In genomic region chr6:157381631-157382621, GRCh38 we compare ENCODE assay signal across 8 cellular contexts. TPM values are rescaled to one million over a fixed set of nuclear protein-coding genes. Genes with fewer than 3 reads are reported as not detected.
DNase-seq lines count a peak whose midpoint lies in the region; ATAC-seq, FAIRE-seq and TF ChIP-seq lines count a peak whose summit lies in the region.

No MANE protein-coding gene starts in this region.

- TF ChIP-seq CTCF in 22Rv1 (IDR thresholded peaks at IDR 0.05) (peak; percentile 19; the same call in 1 of the 2 replicates), fibroblast of the aortic adventitia (IDR thresholded peaks at IDR 0.05; ENCODE audit: insufficient read depth, low read length) (peak; percentile 9), nephron (IDR thresholded peaks at IDR 0.05; ENCODE audit: unreplicated experiment in 3 of 3) (no peak)

- H3K27ac Mint-ChIP-seq in nephron, result peak overlapping the region; percentile 25 to 63 (median 46)

- peaks cover 13% of the 10 kb centered on the region for H3K4me1 ChIP-seq in stomach smooth muscle (ENCODE audit: control insufficient read depth, insufficient read depth, low read length)

- H3K9me3 ChIP-seq in stomach smooth muscle (ENCODE audit: control insufficient read depth in 2 of 2, low read length in 2 of 2), result no peaks in the 10 kb centered on the region

- H3K4me1 Mint-ChIP-seq in nephron, result peaks cover 26% of the 10 kb centered on the region

- peak overlapping the region; percentile 69 to 78 for H3K9ac ChIP-seq in stomach smooth muscle (ENCODE audit: low read length in 2 of 2)

- H3K27me3 Mint-ChIP-seq in nephron (ENCODE audit: low read depth), result peaks cover 20% of the 10 kb centered on the region

- no peaks in the 10 kb centered on the region for H3K36me3 Mint-ChIP-seq in nephron (ENCODE audit: low read depth)

- DNase-seq in GM18507 (ENCODE audit: extremely low spot score, insufficient read length, low read depth) (peak; percentile 26), OCI-M1 (lab: John Stamatoyannopoulos, UW) (peak; percentile 89), fibroblast of the aortic adventitia (ENCODE audit: low read depth) (peak; percentile 54)
- DNase-seq in activated T-helper 9 cell treated with anti-CD3 and anti-CD28 coated beads, Interleukin-2, amount 50 U/mL, for 16 hours (ENCODE audit: low read depth), result peak; percentile 52

- no peaks in the 10 kb centered on the region for H3K9me3 Mint-ChIP-seq in nephron

- FAIRE-seq in GM18507 (lab: Jason Lieb, UNC), result no peak

- H3K27ac ChIP-seq in 22Rv1, result peak overlapping the region; percentile 84
- H3K27ac ChIP-seq in stomach smooth muscle (ENCODE audit: low read length), result no peak overlapping the region

- H3K4me3 Mint-ChIP-seq in nephron, result peak overlapping the region; percentile 89 to 91 (median 90)

- peak; percentile 24 for ATAC-seq in HG03064 (IDR thresholded peaks at IDR 0.05; ENCODE audit: low read depth, unreplicated experiment)

- no peaks in the 10 kb centered on the region for H3K27me3 ChIP-seq in stomach smooth muscle (ENCODE audit: control insufficient read depth in 1 of 2, insufficient read depth in 2 of 2, low read length in 2 of 2)

- H3K36me3 ChIP-seq in stomach smooth muscle (ENCODE audit: control insufficient read depth in 2 of 2, insufficient read depth in 2 of 2, low read length in 2 of 2), result no peaks in the 10 kb centered on the region

- peak overlapping the region; percentile 87 for H3K4me3 ChIP-seq in fibroblast of the aortic adventitia (ENCODE audit: low read depth, low read length)
- peak overlapping the region; percentile 86 to 90 for H3K4me3 ChIP-seq in stomach smooth muscle (ENCODE audit: low read length in 2 of 2)

RNA-seq across cellular contexts. Expression of gene ZDHHC14, which starts 0.9 kb away (rescaled TPM):
- 0.82 and 7.9 TPM in 2 replicates for total RNA-seq in fibroblast of the aortic adventitia (ENCODE audit: low replicate concordance)

RNA-seq across cellular contexts. Expression of gene TMEM242, which starts 58.6 kb away (rescaled TPM):
- 7.0 and 7.1 TPM in 2 replicates for total RNA-seq in fibroblast of the aortic adventitia (ENCODE audit: low replicate concordance)

Comparison
In these comparisons a context has a peak if more than half of its experiments do, and no peak if none do; other contexts are left out.
1. CTCF ChIP-seq: peak in 22Rv1 (single experiment) and fibroblast of the aortic adventitia (single experiment); none in nephron (0 of 3).
2. DNase-seq: peak in every context shown above with its lines; median percentile 89 in OCI-M1; 54 in fibroblast of the aortic adventitia; 52 in activated T-helper 9 cell treated with anti-CD3 and anti-CD28 coated beads, Interleukin-2, amount 50 U/mL, for 16 hours; 26 in GM18507.